In the genomic region with DNA sequence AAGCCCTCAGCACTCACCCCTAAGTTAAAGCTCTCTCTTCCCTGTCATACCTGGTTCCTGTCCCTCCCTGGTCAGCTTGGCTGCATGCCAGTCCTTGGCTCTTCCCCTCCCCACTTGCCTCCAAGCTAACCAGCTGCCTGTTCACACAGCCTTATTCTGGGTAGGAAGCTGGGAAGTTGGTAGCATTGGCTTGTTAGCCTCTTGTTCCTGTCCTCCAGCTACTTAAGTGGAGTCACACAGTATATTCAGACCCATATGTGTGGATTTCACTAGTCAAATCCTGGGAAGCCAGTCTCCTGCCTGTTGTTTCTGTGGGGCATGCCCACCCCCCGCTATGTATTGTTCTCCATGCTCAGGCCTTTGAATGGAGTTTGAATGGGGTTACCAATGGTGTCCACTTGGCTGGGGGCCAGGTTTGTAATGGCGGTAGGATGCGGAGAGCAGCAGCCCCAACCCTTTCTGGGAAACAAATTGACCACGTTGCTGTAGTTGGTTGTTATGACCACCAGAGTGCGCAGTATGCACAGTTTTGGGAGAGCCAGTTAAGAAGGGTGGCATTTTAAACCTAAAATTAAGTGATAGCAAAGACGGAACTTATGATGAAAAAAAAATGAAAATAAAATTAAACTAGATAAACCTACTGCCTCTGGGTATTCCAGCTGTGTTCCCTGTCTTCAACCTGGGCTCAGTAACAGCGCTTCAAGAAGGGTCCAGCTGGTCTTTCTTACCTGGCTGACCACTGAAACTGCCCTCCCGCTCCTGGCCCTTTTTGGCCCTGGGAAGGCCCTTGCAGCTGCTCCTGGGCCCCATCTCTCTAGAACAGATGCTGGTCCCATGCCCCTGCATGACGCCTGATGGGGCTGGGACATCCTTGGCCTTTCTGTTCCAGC, we compare ENCODE assay signal across 2 cellular contexts.
TF ChIP-seq lines count a peak whose summit lies in the region.

No MANE protein-coding gene starts in this region.

TF ChIP-seq in HCT116, 20 proteins besides CTCF, POLR2A, EP300 and RAD21 (continued from another document):
- TF ChIP-seq, protein P1, sequence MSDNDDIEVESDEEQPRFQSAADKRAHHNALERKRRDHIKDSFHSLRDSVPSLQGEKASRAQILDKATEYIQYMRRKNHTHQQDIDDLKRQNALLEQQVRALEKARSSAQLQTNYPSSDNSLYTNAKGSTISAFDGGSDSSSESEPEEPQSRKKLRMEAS (IDR thresholded peaks at IDR 0.05): peak; percentile 34; the same call in 1 of the 2 replicates
- no peak for TF ChIP-seq ELF1 (IDR thresholded peaks at IDR 0.05; ENCODE audit: borderline replicate concordance, low read depth)
- no peak for TF ChIP-seq SIN3A (IDR thresholded peaks at IDR 0.05; ENCODE audit: low read depth)
- TF ChIP-seq SRF (IDR thresholded peaks at IDR 0.05; ENCODE audit: low read depth): no peak

TF ChIP-seq in WTC11, 78 proteins besides CTCF, POLR2A, EP300 and RAD21 (continues in another document):
- TF ChIP-seq, protein P2, sequence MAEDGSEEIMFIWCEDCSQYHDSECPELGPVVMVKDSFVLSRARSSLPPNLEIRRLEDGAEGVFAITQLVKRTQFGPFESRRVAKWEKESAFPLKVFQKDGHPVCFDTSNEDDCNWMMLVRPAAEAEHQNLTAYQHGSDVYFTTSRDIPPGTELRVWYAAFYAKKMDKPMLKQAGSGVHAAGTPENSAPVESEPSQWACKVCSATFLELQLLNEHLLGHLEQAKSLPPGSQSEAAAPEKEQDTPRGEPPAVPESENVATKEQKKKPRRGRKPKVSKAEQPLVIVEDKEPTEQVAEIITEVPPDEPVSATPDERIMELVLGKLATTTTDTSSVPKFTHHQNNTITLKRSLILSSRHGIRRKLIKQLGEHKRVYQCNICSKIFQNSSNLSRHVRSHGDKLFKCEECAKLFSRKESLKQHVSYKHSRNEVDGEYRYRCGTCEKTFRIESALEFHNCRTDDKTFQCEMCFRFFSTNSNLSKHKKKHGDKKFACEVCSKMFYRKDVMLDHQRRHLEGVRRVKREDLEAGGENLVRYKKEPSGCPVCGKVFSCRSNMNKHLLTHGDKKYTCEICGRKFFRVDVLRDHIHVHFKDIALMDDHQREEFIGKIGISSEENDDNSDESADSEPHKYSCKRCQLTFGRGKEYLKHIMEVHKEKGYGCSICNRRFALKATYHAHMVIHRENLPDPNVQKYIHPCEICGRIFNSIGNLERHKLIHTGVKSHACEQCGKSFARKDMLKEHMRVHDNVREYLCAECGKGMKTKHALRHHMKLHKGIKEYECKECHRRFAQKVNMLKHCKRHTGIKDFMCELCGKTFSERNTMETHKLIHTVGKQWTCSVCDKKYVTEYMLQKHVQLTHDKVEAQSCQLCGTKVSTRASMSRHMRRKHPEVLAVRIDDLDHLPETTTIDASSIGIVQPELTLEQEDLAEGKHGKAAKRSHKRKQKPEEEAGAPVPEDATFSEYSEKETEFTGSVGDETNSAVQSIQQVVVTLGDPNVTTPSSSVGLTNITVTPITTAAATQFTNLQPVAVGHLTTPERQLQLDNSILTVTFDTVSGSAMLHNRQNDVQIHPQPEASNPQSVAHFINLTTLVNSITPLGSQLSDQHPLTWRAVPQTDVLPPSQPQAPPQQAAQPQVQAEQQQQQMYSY (CRISPR knock-in tag; IDR thresholded peaks at IDR 0.05): no peak
- TF ChIP-seq ZNF219 (CRISPR knock-in tag; IDR thresholded peaks at IDR 0.05; ENCODE audit: borderline replicate concordance): no peak
- TF ChIP-seq SMAD3 (CRISPR knock-in tag; IDR thresholded peaks at IDR 0.05; ENCODE audit: borderline replicate concordance): no peak
- TF ChIP-seq, protein P3, sequence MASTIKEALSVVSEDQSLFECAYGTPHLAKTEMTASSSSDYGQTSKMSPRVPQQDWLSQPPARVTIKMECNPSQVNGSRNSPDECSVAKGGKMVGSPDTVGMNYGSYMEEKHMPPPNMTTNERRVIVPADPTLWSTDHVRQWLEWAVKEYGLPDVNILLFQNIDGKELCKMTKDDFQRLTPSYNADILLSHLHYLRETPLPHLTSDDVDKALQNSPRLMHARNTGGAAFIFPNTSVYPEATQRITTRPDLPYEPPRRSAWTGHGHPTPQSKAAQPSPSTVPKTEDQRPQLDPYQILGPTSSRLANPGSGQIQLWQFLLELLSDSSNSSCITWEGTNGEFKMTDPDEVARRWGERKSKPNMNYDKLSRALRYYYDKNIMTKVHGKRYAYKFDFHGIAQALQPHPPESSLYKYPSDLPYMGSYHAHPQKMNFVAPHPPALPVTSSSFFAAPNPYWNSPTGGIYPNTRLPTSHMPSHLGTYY (CRISPR knock-in tag; IDR thresholded peaks at IDR 0.05): peak; percentile 84
- TF ChIP-seq, protein P4, sequence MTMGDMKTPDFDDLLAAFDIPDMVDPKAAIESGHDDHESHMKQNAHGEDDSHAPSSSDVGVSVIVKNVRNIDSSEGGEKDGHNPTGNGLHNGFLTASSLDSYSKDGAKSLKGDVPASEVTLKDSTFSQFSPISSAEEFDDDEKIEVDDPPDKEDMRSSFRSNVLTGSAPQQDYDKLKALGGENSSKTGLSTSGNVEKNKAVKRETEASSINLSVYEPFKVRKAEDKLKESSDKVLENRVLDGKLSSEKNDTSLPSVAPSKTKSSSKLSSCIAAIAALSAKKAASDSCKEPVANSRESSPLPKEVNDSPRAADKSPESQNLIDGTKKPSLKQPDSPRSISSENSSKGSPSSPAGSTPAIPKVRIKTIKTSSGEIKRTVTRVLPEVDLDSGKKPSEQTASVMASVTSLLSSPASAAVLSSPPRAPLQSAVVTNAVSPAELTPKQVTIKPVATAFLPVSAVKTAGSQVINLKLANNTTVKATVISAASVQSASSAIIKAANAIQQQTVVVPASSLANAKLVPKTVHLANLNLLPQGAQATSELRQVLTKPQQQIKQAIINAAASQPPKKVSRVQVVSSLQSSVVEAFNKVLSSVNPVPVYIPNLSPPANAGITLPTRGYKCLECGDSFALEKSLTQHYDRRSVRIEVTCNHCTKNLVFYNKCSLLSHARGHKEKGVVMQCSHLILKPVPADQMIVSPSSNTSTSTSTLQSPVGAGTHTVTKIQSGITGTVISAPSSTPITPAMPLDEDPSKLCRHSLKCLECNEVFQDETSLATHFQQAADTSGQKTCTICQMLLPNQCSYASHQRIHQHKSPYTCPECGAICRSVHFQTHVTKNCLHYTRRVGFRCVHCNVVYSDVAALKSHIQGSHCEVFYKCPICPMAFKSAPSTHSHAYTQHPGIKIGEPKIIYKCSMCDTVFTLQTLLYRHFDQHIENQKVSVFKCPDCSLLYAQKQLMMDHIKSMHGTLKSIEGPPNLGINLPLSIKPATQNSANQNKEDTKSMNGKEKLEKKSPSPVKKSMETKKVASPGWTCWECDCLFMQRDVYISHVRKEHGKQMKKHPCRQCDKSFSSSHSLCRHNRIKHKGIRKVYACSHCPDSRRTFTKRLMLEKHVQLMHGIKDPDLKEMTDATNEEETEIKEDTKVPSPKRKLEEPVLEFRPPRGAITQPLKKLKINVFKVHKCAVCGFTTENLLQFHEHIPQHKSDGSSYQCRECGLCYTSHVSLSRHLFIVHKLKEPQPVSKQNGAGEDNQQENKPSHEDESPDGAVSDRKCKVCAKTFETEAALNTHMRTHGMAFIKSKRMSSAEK (CRISPR knock-in tag; IDR thresholded peaks at IDR 0.05; ENCODE audit: borderline replicate concordance): no peak
- 0 out of 2 replicates have a peak, but pooled peaks have one; percentile 37 for TF ChIP-seq PRRX2 (CRISPR knock-in tag; IDR thresholded peaks at IDR 0.05)
- no peak for TF ChIP-seq ESRRA (CRISPR knock-in tag; IDR thresholded peaks at IDR 0.05; ENCODE audit: borderline replicate concordance)
- no peak for TF ChIP-seq CBFB (CRISPR knock-in tag; IDR thresholded peaks at IDR 0.05; ENCODE audit: low read depth)
- no peak for TF ChIP-seq TCF7 (CRISPR knock-in tag; IDR thresholded peaks at IDR 0.05; ENCODE audit: low read depth)
- TF ChIP-seq GABPB1 (CRISPR knock-in tag; IDR thresholded peaks at IDR 0.05): no peak
- no peak for TF ChIP-seq ZBTB21 (CRISPR knock-in tag; IDR thresholded peaks at IDR 0.05; ENCODE audit: borderline replicate concordance)
- TF ChIP-seq, protein P5, sequence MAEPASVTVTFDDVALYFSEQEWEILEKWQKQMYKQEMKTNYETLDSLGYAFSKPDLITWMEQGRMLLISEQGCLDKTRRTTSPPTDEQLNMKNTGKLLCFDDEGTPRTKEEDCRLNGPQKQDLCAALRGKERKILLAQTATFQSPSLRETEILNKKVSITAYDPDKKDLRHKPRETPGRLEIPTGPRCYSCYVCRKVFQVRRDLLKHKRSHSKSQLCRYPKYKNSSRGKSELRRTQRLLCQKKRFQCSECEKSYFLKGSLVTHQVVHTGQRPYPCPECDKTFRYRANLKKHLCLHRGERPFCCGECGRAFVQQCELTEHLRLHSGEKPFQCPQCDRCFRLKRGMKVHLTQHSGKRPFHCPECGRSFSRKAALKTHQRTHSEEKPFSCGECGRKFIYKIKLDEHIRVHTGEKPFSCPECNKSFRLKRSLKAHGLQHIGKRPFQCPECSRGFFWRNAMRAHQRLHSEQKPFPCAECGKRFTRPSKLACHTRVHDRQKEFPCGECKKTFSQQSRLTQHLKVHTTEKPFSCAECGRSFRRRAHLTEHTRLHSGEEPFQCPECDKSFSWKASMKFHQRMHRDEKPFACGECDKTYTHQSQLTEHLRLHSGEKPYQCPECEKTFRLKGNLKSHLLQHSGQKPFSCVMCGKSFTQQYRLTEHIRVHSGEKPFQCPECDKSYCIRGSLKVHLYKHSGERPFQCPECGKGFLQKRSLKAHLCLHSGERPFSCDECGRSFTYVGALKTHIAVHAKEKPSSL (CRISPR knock-in tag; conservative IDR thresholded peaks at IDR 0.05): no peak
- no peak for TF ChIP-seq ELF4 (CRISPR knock-in tag; IDR thresholded peaks at IDR 0.05; ENCODE audit: low read depth)
- TF ChIP-seq, protein P6, sequence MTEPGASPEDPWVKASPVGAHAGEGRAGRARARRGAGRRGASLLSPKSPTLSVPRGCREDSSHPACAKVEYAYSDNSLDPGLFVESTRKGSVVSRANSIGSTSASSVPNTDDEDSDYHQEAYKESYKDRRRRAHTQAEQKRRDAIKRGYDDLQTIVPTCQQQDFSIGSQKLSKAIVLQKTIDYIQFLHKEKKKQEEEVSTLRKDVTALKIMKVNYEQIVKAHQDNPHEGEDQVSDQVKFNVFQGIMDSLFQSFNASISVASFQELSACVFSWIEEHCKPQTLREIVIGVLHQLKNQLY (CRISPR knock-in tag; IDR thresholded peaks at IDR 0.05): no peak
- no peak for TF ChIP-seq ZNF416 (CRISPR knock-in tag; IDR thresholded peaks at IDR 0.05)
- no peak for TF ChIP-seq IRF2 (CRISPR knock-in tag; IDR thresholded peaks at IDR 0.05; ENCODE audit: borderline replicate concordance, low read depth)
- no peak for TF ChIP-seq NFE2L1 (CRISPR knock-in tag; IDR thresholded peaks at IDR 0.05)
- TF ChIP-seq ATF1 (CRISPR knock-in tag; IDR thresholded peaks at IDR 0.05): no peak
- TF ChIP-seq ZNF317 (CRISPR knock-in tag; IDR thresholded peaks at IDR 0.05; ENCODE audit: borderline replicate concordance, low read depth): no peak
- TF ChIP-seq ZNF121 (CRISPR knock-in tag; IDR thresholded peaks at IDR 0.05): no peak
- TF ChIP-seq, protein P7, sequence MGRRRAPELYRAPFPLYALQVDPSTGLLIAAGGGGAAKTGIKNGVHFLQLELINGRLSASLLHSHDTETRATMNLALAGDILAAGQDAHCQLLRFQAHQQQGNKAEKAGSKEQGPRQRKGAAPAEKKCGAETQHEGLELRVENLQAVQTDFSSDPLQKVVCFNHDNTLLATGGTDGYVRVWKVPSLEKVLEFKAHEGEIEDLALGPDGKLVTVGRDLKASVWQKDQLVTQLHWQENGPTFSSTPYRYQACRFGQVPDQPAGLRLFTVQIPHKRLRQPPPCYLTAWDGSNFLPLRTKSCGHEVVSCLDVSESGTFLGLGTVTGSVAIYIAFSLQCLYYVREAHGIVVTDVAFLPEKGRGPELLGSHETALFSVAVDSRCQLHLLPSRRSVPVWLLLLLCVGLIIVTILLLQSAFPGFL (CRISPR knock-in tag; IDR thresholded peaks at IDR 0.05; ENCODE audit: borderline replicate concordance): no peak
- 0 out of 2 replicates have a peak, but pooled peaks have one; percentile 21 for TF ChIP-seq ZNF423 (CRISPR knock-in tag; IDR thresholded peaks at IDR 0.05)
- TF ChIP-seq, protein P8, sequence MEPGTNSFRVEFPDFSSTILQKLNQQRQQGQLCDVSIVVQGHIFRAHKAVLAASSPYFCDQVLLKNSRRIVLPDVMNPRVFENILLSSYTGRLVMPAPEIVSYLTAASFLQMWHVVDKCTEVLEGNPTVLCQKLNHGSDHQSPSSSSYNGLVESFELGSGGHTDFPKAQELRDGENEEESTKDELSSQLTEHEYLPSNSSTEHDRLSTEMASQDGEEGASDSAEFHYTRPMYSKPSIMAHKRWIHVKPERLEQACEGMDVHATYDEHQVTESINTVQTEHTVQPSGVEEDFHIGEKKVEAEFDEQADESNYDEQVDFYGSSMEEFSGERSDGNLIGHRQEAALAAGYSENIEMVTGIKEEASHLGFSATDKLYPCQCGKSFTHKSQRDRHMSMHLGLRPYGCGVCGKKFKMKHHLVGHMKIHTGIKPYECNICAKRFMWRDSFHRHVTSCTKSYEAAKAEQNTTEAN (CRISPR knock-in tag; IDR thresholded peaks at IDR 0.05): no peak
- TF ChIP-seq, protein P9, sequence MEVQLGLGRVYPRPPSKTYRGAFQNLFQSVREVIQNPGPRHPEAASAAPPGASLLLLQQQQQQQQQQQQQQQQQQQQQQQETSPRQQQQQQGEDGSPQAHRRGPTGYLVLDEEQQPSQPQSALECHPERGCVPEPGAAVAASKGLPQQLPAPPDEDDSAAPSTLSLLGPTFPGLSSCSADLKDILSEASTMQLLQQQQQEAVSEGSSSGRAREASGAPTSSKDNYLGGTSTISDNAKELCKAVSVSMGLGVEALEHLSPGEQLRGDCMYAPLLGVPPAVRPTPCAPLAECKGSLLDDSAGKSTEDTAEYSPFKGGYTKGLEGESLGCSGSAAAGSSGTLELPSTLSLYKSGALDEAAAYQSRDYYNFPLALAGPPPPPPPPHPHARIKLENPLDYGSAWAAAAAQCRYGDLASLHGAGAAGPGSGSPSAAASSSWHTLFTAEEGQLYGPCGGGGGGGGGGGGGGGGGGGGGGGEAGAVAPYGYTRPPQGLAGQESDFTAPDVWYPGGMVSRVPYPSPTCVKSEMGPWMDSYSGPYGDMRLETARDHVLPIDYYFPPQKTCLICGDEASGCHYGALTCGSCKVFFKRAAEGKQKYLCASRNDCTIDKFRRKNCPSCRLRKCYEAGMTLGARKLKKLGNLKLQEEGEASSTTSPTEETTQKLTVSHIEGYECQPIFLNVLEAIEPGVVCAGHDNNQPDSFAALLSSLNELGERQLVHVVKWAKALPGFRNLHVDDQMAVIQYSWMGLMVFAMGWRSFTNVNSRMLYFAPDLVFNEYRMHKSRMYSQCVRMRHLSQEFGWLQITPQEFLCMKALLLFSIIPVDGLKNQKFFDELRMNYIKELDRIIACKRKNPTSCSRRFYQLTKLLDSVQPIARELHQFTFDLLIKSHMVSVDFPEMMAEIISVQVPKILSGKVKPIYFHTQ (CRISPR knock-in tag; IDR thresholded peaks at IDR 0.05): no peak
- TF ChIP-seq, protein P10, sequence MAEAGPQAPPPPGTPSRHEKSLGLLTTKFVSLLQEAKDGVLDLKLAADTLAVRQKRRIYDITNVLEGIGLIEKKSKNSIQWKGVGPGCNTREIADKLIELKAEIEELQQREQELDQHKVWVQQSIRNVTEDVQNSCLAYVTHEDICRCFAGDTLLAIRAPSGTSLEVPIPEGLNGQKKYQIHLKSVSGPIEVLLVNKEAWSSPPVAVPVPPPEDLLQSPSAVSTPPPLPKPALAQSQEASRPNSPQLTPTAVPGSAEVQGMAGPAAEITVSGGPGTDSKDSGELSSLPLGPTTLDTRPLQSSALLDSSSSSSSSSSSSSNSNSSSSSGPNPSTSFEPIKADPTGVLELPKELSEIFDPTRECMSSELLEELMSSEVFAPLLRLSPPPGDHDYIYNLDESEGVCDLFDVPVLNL (CRISPR knock-in tag; IDR thresholded peaks at IDR 0.05; ENCODE audit: borderline replicate concordance, low read depth): no peak
